ENCODE assay signal across 17 cellular contexts in genomic region chr18:58373486-58373885, GRCh38.
"Had no signal": no experiment of that assay in that cellular context is flagged by ENCODE, and none has a peak within 500 bp of the region (broad histone marks: within the 10 kb centered on the region; RNA-seq: fewer than 3 reads in every experiment).

No MANE protein-coding gene starts in this region.

- DNase-seq: activated CD4-positive, alpha-beta memory T cell treated with anti-CD3 and anti-CD28 coated beads, Interleukin-2, amount 10 ng/mL, durations not matched to agents 7 days and 5 days; activated CD4-positive, alpha-beta T cell treated with anti-CD3 and anti-CD28 coated beads for 36 hours; activated gamma-delta T cell treated with Interleukin-2 at 50 U/mL for 16 hours; activated naive CD8-positive, alpha-beta T cell treated with anti-CD3 and anti-CD28 coated beads, Interleukin-2, amount 10 ng/mL, durations not matched to agents 7 days and 5 days; activated T-cell treated with anti-CD3 and anti-CD28 coated beads, Interleukin-2, amount 50 U/mL, for 72 hours; aorta; esophagus squamous epithelium; foreskin fibroblast; glutamatergic neuron; immature natural killer cell; left cardiac atrium; naive B cell; right cardiac atrium; small intestine; tibial artery had no signal

- H3K27ac ChIP-seq: esophagus squamous epithelium, tibial artery, VCaP had no signal

- H3K9me3 ChIP-seq: esophagus squamous epithelium, tibial artery had no signal

- H3K27me3 ChIP-seq: esophagus squamous epithelium, tibial artery had no signal

- H3K4me1 ChIP-seq: esophagus squamous epithelium, tibial artery had no signal

- H3K4me3 ChIP-seq: esophagus squamous epithelium, lung, tibial artery had no signal
